10 cellular contexts compared by ENCODE assay signal in the genomic region with DNA sequence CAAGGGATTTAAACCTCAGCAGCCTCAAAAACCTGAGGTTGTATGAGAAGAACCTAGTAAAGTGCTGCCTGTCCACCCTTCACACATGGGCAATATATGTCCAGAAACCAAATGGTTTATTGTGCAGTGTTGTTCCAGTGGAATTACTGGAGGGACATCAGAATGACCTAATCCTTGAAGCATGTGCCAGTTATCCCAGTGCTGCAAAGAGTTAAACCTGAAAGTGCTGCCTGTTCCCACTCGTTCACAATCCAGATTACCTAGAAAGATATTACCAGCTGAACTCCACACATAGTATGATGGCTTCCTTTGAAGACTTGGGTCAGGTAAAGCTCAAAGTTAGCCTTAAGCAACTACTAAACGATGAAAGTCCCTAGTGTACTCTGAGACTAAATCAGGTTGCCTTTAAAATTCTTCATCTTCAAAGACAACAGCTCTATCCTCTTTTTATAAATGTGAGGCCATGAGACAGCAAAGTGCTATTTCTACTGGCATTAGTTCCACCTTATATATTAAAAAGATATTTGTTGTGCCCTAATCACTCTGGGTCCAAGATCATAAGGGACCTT.
DNase-seq lines count a peak whose midpoint lies in the region; ATAC-seq and TF ChIP-seq lines count a peak whose summit lies in the region.
"Had no signal": no experiment of that assay in that cellular context is flagged by ENCODE, and none has a peak within 500 bp of the region (broad histone marks: within the 10 kb centered on the region; RNA-seq: fewer than 3 reads in every experiment).

No MANE protein-coding gene starts in this region.

- H3K4me3 ChIP-seq in HEK293 (ENCODE audit: low read depth, low read length) (no peak overlapping the region), mesodermal cell (ENCODE audit: extremely low read depth, insufficient read depth, low read length, poor library complexity, severe bottlenecking) (no peak overlapping the region), Peyer's patch (no peak overlapping the region)

- H3K36me3 ChIP-seq in HEK293 (ENCODE audit: control insufficient read depth in 2 of 2, insufficient read depth in 1 of 2, low read length in 2 of 2) (no peaks in the 10 kb centered on the region), mesodermal cell (ENCODE audit: control insufficient read depth, insufficient read depth, low read length) (no peaks in the 10 kb centered on the region), Peyer's patch (no peaks in the 10 kb centered on the region)

- no peaks in the 10 kb centered on the region for H3K27me3 Mint-ChIP-seq in activated T-helper 17 cell treated with anti-CD3 and anti-CD28 coated beads, Interleukin-2, amount 50 U/mL, for 72 hours

- no peak for TF ChIP-seq CTCF in HEK293 (tag by site-specific recombination; IDR thresholded peaks at IDR 0.05)
- no peak for TF ChIP-seq CTCF in Peyer's patch (IDR thresholded peaks at IDR 0.05)

- H3K36me3 Mint-ChIP-seq in activated T-helper 17 cell treated with anti-CD3 and anti-CD28 coated beads, Interleukin-2, amount 50 U/mL, for 72 hours (ENCODE audit: low read depth) = peaks cover 11% of the 10 kb centered on the region

- CTCF ChIA-PET in HEK293 (lab: Yijun Ruan, JAX) = interaction anchor here (0.7 to 17.5 kb wide), 5 partner anchors 10 to 627 kb away, joined by 3 to 269 read pairs (median 4); no protein-coding TSS in a partner anchor

- POLR2A ChIA-PET in HEK293 (lab: Yijun Ruan, JAX) = no interaction called here

- H3K9me3 Mint-ChIP-seq in activated T-helper 17 cell treated with anti-CD3 and anti-CD28 coated beads, Interleukin-2, amount 50 U/mL, for 72 hours = no peaks in the 10 kb centered on the region
- H3K9me3 Mint-ChIP-seq: endodermal cell had no signal

- 20% methylated on average over 1 of the region's 2 CpGs; no CpG with 5 or more reads in 1 of the 2 experiments for WGBS in mesodermal cell (ENCODE audit: insufficient coverage in 2 of 2), 2 experiments

- DNase-seq in COLO829 (ENCODE audit: low spot score) (peak; percentile 48), CD1c-positive myeloid dendritic cell (ENCODE audit: extremely low spot score) (no peak), Peyer's patch (no peak)
- DNase-seq: NCI-H2029 had no signal

- peak overlapping the region; percentile 37 for H3K27ac Mint-ChIP-seq in activated T-helper 17 cell treated with anti-CD3 and anti-CD28 coated beads, Interleukin-2, amount 50 U/mL, for 72 hours
- H3K27ac Mint-ChIP-seq: endodermal cell had no signal

- H3K4me1 ChIP-seq in HEK293 (ENCODE audit: control insufficient read depth, insufficient read depth, low read length) (peaks cover 62% of the 10 kb centered on the region), mesodermal cell (ENCODE audit: control insufficient read depth, insufficient read depth, low read length, poor library complexity, severe bottlenecking) (peaks cover 66% of the 10 kb centered on the region), Peyer's patch (peaks cover 0 to 53% (median 0%) of the 10 kb centered on the region in 4 donors)

- TF ChIP-seq POLR2A in Peyer's patch (IDR thresholded peaks at IDR 0.05) = no peak

- no peaks in the 10 kb centered on the region for H3K9me3 ChIP-seq in HEK293 (ENCODE audit: control insufficient read depth, insufficient read depth, low read depth, low read length)
- no peaks in the 10 kb centered on the region for H3K9me3 ChIP-seq in mesodermal cell (ENCODE audit: control insufficient read depth, low read length)
- no peaks in the 10 kb centered on the region for H3K9me3 ChIP-seq in Peyer's patch

- H3K4me1 Mint-ChIP-seq in activated T-helper 17 cell treated with anti-CD3 and anti-CD28 coated beads, Interleukin-2, amount 50 U/mL, for 72 hours = peaks cover 38% of the 10 kb centered on the region

- ATAC-seq in activated T-helper 17 cell treated with anti-CD3 and anti-CD28 coated beads, Interleukin-2, amount 50 U/mL, for 72 hours (replicated peaks) = peak; percentile 9
- no peak for ATAC-seq in GM21619 (IDR thresholded peaks at IDR 0.05; ENCODE audit: unreplicated experiment)
- ATAC-seq in HG02884 (IDR thresholded peaks at IDR 0.05; ENCODE audit: unreplicated experiment) = no peak

- H3K27me3 ChIP-seq in Peyer's patch = no peaks in the 10 kb centered on the region

- H3K4me3 Mint-ChIP-seq in activated T-helper 17 cell treated with anti-CD3 and anti-CD28 coated beads, Interleukin-2, amount 50 U/mL, for 72 hours = peak overlapping the region; percentile 40
- H3K4me3 Mint-ChIP-seq: endodermal cell had no signal

- H3K27ac ChIP-seq in HEK293 (ENCODE audit: extremely low read depth, low read depth, low read length) = peak overlapping the region; percentile 71
- peak overlapping the region; percentile 95 for H3K27ac ChIP-seq in mesodermal cell (ENCODE audit: low read depth, low read length, severe bottlenecking)
- H3K27ac ChIP-seq in Peyer's patch = no peak overlapping the region

TF ChIP-seq in HEK293, 187 proteins besides CTCF, POLR2A, EP300 and RAD21 (continues in another document):
- TF ChIP-seq IKZF3 (tag by site-specific recombination; IDR thresholded peaks at IDR 0.05) = peak; percentile 60
- TF ChIP-seq ZBTB17 (tag by site-specific recombination; IDR thresholded peaks at IDR 0.05) = no peak
- TF ChIP-seq, protein P1, sequence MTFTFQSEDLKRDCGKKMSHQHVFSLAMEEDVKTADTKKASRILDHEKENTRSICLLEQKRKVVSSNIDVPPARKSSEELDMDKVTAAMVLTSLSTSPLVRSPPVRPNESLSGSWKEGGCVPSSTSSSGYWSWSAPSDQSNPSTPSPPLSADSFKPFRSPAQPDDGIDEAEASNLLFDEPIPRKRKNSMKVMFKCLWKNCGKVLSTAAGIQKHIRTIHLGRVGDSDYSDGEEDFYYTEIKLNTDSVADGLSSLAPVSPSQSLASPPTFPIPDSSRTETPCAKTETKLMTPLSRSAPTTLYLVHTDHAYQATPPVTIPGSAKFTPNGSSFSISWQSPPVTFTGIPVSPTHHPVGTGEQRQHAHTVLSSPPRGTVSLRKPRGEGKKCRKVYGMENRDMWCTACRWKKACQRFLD (tag by site-specific recombination; IDR thresholded peaks at IDR 0.05) = no peak
- TF ChIP-seq, protein P2, sequence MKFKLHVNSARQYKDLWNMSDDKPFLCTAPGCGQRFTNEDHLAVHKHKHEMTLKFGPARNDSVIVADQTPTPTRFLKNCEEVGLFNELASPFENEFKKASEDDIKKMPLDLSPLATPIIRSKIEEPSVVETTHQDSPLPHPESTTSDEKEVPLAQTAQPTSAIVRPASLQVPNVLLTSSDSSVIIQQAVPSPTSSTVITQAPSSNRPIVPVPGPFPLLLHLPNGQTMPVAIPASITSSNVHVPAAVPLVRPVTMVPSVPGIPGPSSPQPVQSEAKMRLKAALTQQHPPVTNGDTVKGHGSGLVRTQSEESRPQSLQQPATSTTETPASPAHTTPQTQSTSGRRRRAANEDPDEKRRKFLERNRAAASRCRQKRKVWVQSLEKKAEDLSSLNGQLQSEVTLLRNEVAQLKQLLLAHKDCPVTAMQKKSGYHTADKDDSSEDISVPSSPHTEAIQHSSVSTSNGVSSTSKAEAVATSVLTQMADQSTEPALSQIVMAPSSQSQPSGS (tag by site-specific recombination; IDR thresholded peaks at IDR 0.05; ENCODE audit: low read depth) = peak; percentile 66; the same call in 1 of the 2 replicates
- TF ChIP-seq ZNF510 (tag by site-specific recombination; IDR thresholded peaks at IDR 0.05; ENCODE audit: insufficient replicate concordance) = no peak
- no peak for TF ChIP-seq ZNF544 (tag by site-specific recombination; IDR thresholded peaks at IDR 0.05)
- no peak for TF ChIP-seq ZFP41 (tag by site-specific recombination; IDR thresholded peaks at IDR 0.05; ENCODE audit: borderline replicate concordance)
- TF ChIP-seq ZFP37 (tag by site-specific recombination; IDR thresholded peaks at IDR 0.05) = peak; percentile 33; the same call in 1 of the 2 replicates
- TF ChIP-seq ZNF558 (tag by site-specific recombination; IDR thresholded peaks at IDR 0.05) = no peak
- TF ChIP-seq ZNF792 (tag by site-specific recombination; IDR thresholded peaks at IDR 0.05) = peak; percentile 18; the same call in 1 of the 2 replicates
- TF ChIP-seq ZNF621 (tag by site-specific recombination; IDR thresholded peaks at IDR 0.05) = no peak
- no peak for TF ChIP-seq OSR2 (tag by site-specific recombination; IDR thresholded peaks at IDR 0.05)
- peak; percentile 51; the same call in 1 of the 2 replicates for TF ChIP-seq ZNF629 (tag by site-specific recombination; IDR thresholded peaks at IDR 0.05)
- no peak for TF ChIP-seq ZNF624 (tag by site-specific recombination; IDR thresholded peaks at IDR 0.05)
- TF ChIP-seq ZNF677 (tag by site-specific recombination; IDR thresholded peaks at IDR 0.05) = no peak
- TF ChIP-seq ZNF24 (tag by site-specific recombination; IDR thresholded peaks at IDR 0.05) = 0 out of 2 replicates have a peak, but pooled peaks have one; percentile 18
- 0 out of 2 replicates have a peak, but pooled peaks have one; percentile 36 for TF ChIP-seq ZNF394 (tag by site-specific recombination; IDR thresholded peaks at IDR 0.05; ENCODE audit: borderline replicate concordance)
- TF ChIP-seq MZF1 (tag by site-specific recombination; IDR thresholded peaks at IDR 0.05; ENCODE audit: borderline replicate concordance) = no peak
- TF ChIP-seq ZNF16 (tag by site-specific recombination; IDR thresholded peaks at IDR 0.05; ENCODE audit: low read depth) = no peak
- no peak for TF ChIP-seq SETDB1 (IDR thresholded peaks at IDR 0.05; ENCODE audit: insufficient read length, low read length)
- 0 out of 2 replicates have a peak, but pooled peaks have one; percentile 30 for TF ChIP-seq GFI1B (tag by site-specific recombination; IDR thresholded peaks at IDR 0.05)
- TF ChIP-seq ZNF146 (tag by site-specific recombination; IDR thresholded peaks at IDR 0.05) = no peak
- peak; percentile 13 for TF ChIP-seq ZNF18 (tag by site-specific recombination; IDR thresholded peaks at IDR 0.05)

Comparison
In these comparisons a context has a peak if more than half of its experiments do, and no peak if none do; other contexts are left out.
1. H3K27ac ChIP-seq: peak in HEK293 (single experiment) and mesodermal cell (single experiment); none in Peyer's patch (0 of 4).